24 cellular contexts compared by ENCODE assay signal in the genomic region with DNA sequence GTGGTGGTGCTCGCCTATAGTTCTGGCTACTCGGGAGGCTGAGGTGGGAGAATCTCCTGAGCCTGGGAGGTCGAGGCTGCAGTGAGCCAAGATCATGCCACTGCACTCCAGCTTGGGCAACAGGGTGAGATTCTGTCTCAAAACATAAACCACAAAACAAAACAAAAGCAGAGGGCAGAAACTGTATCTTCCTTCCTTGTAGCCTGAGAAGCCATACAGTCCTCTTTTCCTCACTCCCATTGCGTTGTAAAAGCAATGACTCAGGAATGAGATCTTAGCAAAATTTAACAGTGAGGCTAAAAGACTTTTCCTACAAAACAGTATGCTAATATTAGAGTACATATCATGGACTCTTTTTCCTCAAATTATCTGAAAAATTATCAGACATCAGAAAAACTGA.
"Had no signal": no experiment of that assay in that cellular context is flagged by ENCODE, and none has a peak within 500 bp of the region (broad histone marks: within the 10 kb centered on the region; RNA-seq: fewer than 3 reads in every experiment).

No MANE protein-coding gene starts in this region.

- H3K9me3 ChIP-seq: MG63 had no signal

- H3K9me3 Mint-ChIP-seq: activated B cell treated with CpG ODN at 0.5 μM for 24 hours; activated CD4-positive, alpha-beta T cell treated with anti-CD3 and anti-CD28 coated beads, Interleukin-2, amount 10 ng/mL, durations not matched to agents 24 days and 14 days; activated naive CD4-positive, alpha-beta T cell treated with anti-CD3 and anti-CD28 coated beads, Interleukin-2, amount 50 U/mL, for 72 hours; activated T-cell treated with anti-CD3 and anti-CD28 coated beads, Interleukin-2, amount 50 U/mL, for 24 hours had no signal

- DNase-seq: activated B cell treated with CpG ODN at 0.5 μM for 24 hours; activated CD4-positive, alpha-beta T cell treated with anti-CD3 and anti-CD28 coated beads for 1 hour; activated CD4-positive, alpha-beta T cell treated with anti-CD3 and anti-CD28 coated beads, Interleukin-2, amount 10 ng/mL, durations not matched to agents 24 days and 14 days; activated CD4-positive, alpha-beta T cell treated with anti-CD3 and anti-CD28 coated beads, Interleukin-2, amount 50 U/mL, for 48 hours; activated CD8-positive, alpha-beta memory T cell treated with anti-CD3 and anti-CD28 coated beads, Interleukin-2, amount 10 ng/mL, durations not matched to agents 7 days and 5 days; activated effector memory CD4-positive, alpha-beta T cell treated with anti-CD3 and anti-CD28 coated beads, Interleukin-2, amount 50 U/mL, for 16 hours; activated naive CD4-positive, alpha-beta T cell treated with Interleukin-2 at 50 U/mL for 16 hours; activated T-cell treated with anti-CD3 and anti-CD28 coated beads, Interleukin-2, amount 50 U/mL, for 24 hours; amygdala; Kasumi-1; MG63; NCI-H1092; NCI-H1417; NCI-H1930; NCI-H2107; NCI-H2171 treated with DMSO at 0.1 percent for 48 hours; NCI-H226; NCI-H526; NCI-H774; SIG-M5; T-helper 17 cell; T-helper 9 cell had no signal

- H3K4me1 Mint-ChIP-seq: activated B cell treated with CpG ODN at 0.5 μM for 24 hours; activated CD8-positive, alpha-beta memory T cell treated with anti-CD3 and anti-CD28 coated beads, Interleukin-2, amount 10 ng/mL, durations not matched to agents 7 days and 5 days had no signal

- ATAC-seq: activated CD8-positive, alpha-beta memory T cell treated with anti-CD3 and anti-CD28 coated beads, Interleukin-2, amount 10 ng/mL, durations not matched to agents 7 days and 5 days; activated naive CD4-positive, alpha-beta T cell treated with anti-CD3 and anti-CD28 coated beads, Interleukin-2, amount 50 U/mL, for 72 hours; K562; T-helper 17 cell had no signal

- H3K27me3 ChIP-seq: MG63 had no signal

- H3K36me3 ChIP-seq: MG63 had no signal

- H3K4me3 Mint-ChIP-seq: activated B cell treated with CpG ODN at 0.5 μM for 24 hours; activated CD4-positive, alpha-beta T cell treated with anti-CD3 and anti-CD28 coated beads, Interleukin-2, amount 10 ng/mL, durations not matched to agents 24 days and 14 days; activated CD8-positive, alpha-beta memory T cell treated with anti-CD3 and anti-CD28 coated beads, Interleukin-2, amount 10 ng/mL, durations not matched to agents 7 days and 5 days; activated T-cell treated with anti-CD3 and anti-CD28 coated beads, Interleukin-2, amount 50 U/mL, for 24 hours; T-helper 17 cell had no signal

- H3K27ac Mint-ChIP-seq: activated B cell treated with CpG ODN at 0.5 μM for 24 hours; activated CD4-positive, alpha-beta T cell treated with anti-CD3 and anti-CD28 coated beads, Interleukin-2, amount 10 ng/mL, durations not matched to agents 24 days and 14 days; activated CD8-positive, alpha-beta memory T cell treated with anti-CD3 and anti-CD28 coated beads, Interleukin-2, amount 10 ng/mL, durations not matched to agents 7 days and 5 days; activated T-cell treated with anti-CD3 and anti-CD28 coated beads, Interleukin-2, amount 50 U/mL, for 24 hours had no signal

- H3K4me3 ChIP-seq: K562, MG63 had no signal

- H3K36me3 Mint-ChIP-seq: activated CD8-positive, alpha-beta memory T cell treated with anti-CD3 and anti-CD28 coated beads, Interleukin-2, amount 10 ng/mL, durations not matched to agents 7 days and 5 days; activated naive CD4-positive, alpha-beta T cell treated with anti-CD3 and anti-CD28 coated beads, Interleukin-2, amount 50 U/mL, for 72 hours had no signal

- H3K27me3 Mint-ChIP-seq: activated CD4-positive, alpha-beta T cell treated with anti-CD3 and anti-CD28 coated beads, Interleukin-2, amount 10 ng/mL, durations not matched to agents 24 days and 14 days; activated T-cell treated with anti-CD3 and anti-CD28 coated beads, Interleukin-2, amount 50 U/mL, for 24 hours; T-helper 17 cell had no signal
